ENCODE assay signal across 17 cellular contexts in genomic region chr11:131592734-131593133, GRCh38.
DNase-seq lines count a peak whose midpoint lies in the region; ATAC-seq and TF ChIP-seq lines count a peak whose summit lies in the region.
"Had no signal": no experiment of that assay in that cellular context is flagged by ENCODE, and none has a peak within 500 bp of the region (broad histone marks: within the 10 kb centered on the region; RNA-seq: fewer than 3 reads in every experiment).

No MANE protein-coding gene starts in this region.

- peak overlapping the region; percentile 95 for H3K27ac ChIP-seq in layer of hippocampus (ENCODE audit: low read depth, low read length)
- no peak overlapping the region for H3K27ac ChIP-seq in left ventricle myocardium inferior (replicated peaks)
- H3K27ac ChIP-seq: RWPE1, SJCRH30 had no signal

- no peak overlapping the region for H3K4me3 ChIP-seq in left ventricle myocardium inferior
- H3K4me3 ChIP-seq: SJCRH30 had no signal

- DNase-seq in NCI-H1105 (lab: John Stamatoyannopoulos, UW) (peak; percentile 48), NCI-H748 treated with DMSO at 0.1 percent for 48 hours (lab: John Stamatoyannopoulos, UW) (peak; percentile 34), posterior cingulate gyrus (peak in 7 of 10 donors; percentile 49 to 92 (median 70)), left ventricle myocardium inferior (no peak), mesenteric fat pad (ENCODE audit: low spot score) (no peak)
- no peak for DNase-seq in activated CD8-positive, alpha-beta T cell treated with anti-CD3 and anti-CD28 coated beads for 36 hours
- DNase-seq: ACHN, AML-193, Caco-2, DMS53, KBM-7, NCI-H1694, NCI-H226, NCI-H524 treated with DMSO at 0.1 percent for 48 hours, SJCRH30 had no signal

- no peak for ATAC-seq in activated CD8-positive, alpha-beta T cell treated with anti-CD3 and anti-CD28 coated beads for 36 hours

- no peaks in the 10 kb centered on the region for H3K36me3 ChIP-seq in left ventricle myocardium inferior
- H3K36me3 ChIP-seq: SJCRH30 had no signal

- no peaks in the 10 kb centered on the region for H3K9me3 Mint-ChIP-seq in activated CD8-positive, alpha-beta T cell treated with anti-CD3 and anti-CD28 coated beads for 36 hours

- peaks cover 5% of the 10 kb centered on the region for H3K9me3 ChIP-seq in left ventricle myocardium inferior (replicated peaks)
- H3K9me3 ChIP-seq: Caco-2, SJCRH30 had no signal

- no peaks in the 10 kb centered on the region for H3K36me3 Mint-ChIP-seq in activated CD8-positive, alpha-beta T cell treated with anti-CD3 and anti-CD28 coated beads for 36 hours (ENCODE audit: low read depth)

- no peak overlapping the region for H3K4me3 Mint-ChIP-seq in activated CD8-positive, alpha-beta T cell treated with anti-CD3 and anti-CD28 coated beads for 36 hours

- POLR2A ChIA-PET in activated CD8-positive, alpha-beta T cell treated with anti-CD3 and anti-CD28 coated beads for 36 hours (lab: Charles Lee) = no interaction called here

- no peaks in the 10 kb centered on the region for H3K27me3 Mint-ChIP-seq in activated CD8-positive, alpha-beta T cell treated with anti-CD3 and anti-CD28 coated beads for 36 hours

- H3K4me1 ChIP-seq in left ventricle myocardium inferior = no peaks in the 10 kb centered on the region
- H3K4me1 ChIP-seq: Caco-2 had no signal

- no peaks in the 10 kb centered on the region for H3K27me3 ChIP-seq in layer of hippocampus (ENCODE audit: control insufficient read depth, insufficient read depth, low read length)
- peaks cover 86% of the 10 kb centered on the region for H3K27me3 ChIP-seq in left ventricle myocardium inferior (ENCODE audit: low read depth)
- H3K27me3 ChIP-seq: SJCRH30 had no signal

- no peak overlapping the region for H3K27ac Mint-ChIP-seq in activated CD8-positive, alpha-beta T cell treated with anti-CD3 and anti-CD28 coated beads for 36 hours

- CTCF ChIA-PET in activated CD8-positive, alpha-beta T cell treated with anti-CD3 and anti-CD28 coated beads for 36 hours (lab: Charles Lee) = no interaction called here

- no peaks in the 10 kb centered on the region for H3K4me1 Mint-ChIP-seq in activated CD8-positive, alpha-beta T cell treated with anti-CD3 and anti-CD28 coated beads for 36 hours (ENCODE audit: low read depth)

- intact Hi-C loops in posterior cingulate gyrus (cut with DNase I) (no loop called here), left ventricle myocardium inferior (cut with micrococcal nuclease) (no loop called here)
- intact Hi-C loops in activated CD8-positive, alpha-beta T cell treated with anti-CD3 and anti-CD28 coated beads for 36 hours (cut with micrococcal nuclease) = no loop called here

- TF ChIP-seq CTCF in left ventricle myocardium inferior (IDR thresholded peaks at IDR 0.05; ENCODE audit: borderline replicate concordance) = no peak
- TF ChIP-seq CTCF in activated CD8-positive, alpha-beta T cell treated with anti-CD3 and anti-CD28 coated beads for 36 hours (IDR thresholded peaks at IDR 0.05) = no peak

Comparison
In these comparisons a context has a peak if more than half of its experiments do, and no peak if none do; other contexts are left out.
1. DNase-seq: peak in NCI-H1105 (single experiment), NCI-H748 treated with DMSO at 0.1 percent for 48 hours (single experiment) and posterior cingulate gyrus (7 of 10); none in left ventricle myocardium inferior (single experiment), mesenteric fat pad (single experiment) and activated CD8-positive, alpha-beta T cell treated with anti-CD3 and anti-CD28 coated beads for 36 hours (single experiment).